19 cellular contexts compared by ENCODE assay signal in genomic region chr10:51250278-51250914, GRCh38.
"Had no signal": no experiment of that assay in that cellular context is flagged by ENCODE, and none has a peak within 500 bp of the region (broad histone marks: within the 10 kb centered on the region; RNA-seq: fewer than 3 reads in every experiment).

No MANE protein-coding gene starts in this region.

- ATAC-seq: activated naive CD4-positive, alpha-beta T cell treated with anti-CD3 and anti-CD28 coated beads, Interleukin-2, amount 50 U/mL, for 72 hours; foreskin keratinocyte; left colon; stimulated activated naive B cell treated with anti-CD40 and anti-IgM and Interleukin-4, amounts not matched to agents 10 μg/mL and 1 μg/mL and 100 μg/mL, for 72 hours had no signal

- DNase-seq: activated T-cell treated with anti-CD3 and anti-CD28 coated beads, Interleukin-2, amount 50 U/mL, for 1 hour; adrenal gland; left colon; naive B cell; retina; sigmoid colon; stimulated activated CD4-positive, alpha-beta T cell treated with anti-CD3 and anti-CD28 coated beads, Interleukin-2, amount 100 ng/mL, for 48 hours; stimulated activated CD8-positive, alpha-beta memory T cell treated with anti-CD3 and anti-CD28 coated beads, Interleukin-4, amount 100 ng/mL, for 48 hours; stimulated activated naive B cell treated with anti-CD40 and anti-IgM and Interleukin-4, amounts not matched to agents 10 μg/mL and 1 μg/mL and 100 μg/mL, for 72 hours; T-helper 9 cell; testis; trophoblast cell; uterus had no signal

- H3K9ac ChIP-seq: neural progenitor cell had no signal

- H3K4me2 ChIP-seq: neural progenitor cell had no signal

- H3K4me3 ChIP-seq: adrenal gland, breast epithelium, coronary artery, neural progenitor cell, sigmoid colon, testis, uterus had no signal

- H2AFZ ChIP-seq: neural progenitor cell had no signal

- H3K9me3 ChIP-seq: adrenal gland, breast epithelium, sigmoid colon, testis, uterus had no signal

- H3K9me3 Mint-ChIP-seq: activated naive CD4-positive, alpha-beta T cell treated with anti-CD3 and anti-CD28 coated beads, Interleukin-2, amount 50 U/mL, for 72 hours; memory B cell; naive B cell; neural progenitor cell; stimulated activated naive B cell treated with anti-CD40 and anti-IgM and Interleukin-4, amounts not matched to agents 10 μg/mL and 1 μg/mL and 100 μg/mL, for 72 hours had no signal

- H3K4me1 Mint-ChIP-seq: memory B cell; naive B cell; stimulated activated naive B cell treated with anti-CD40 and anti-IgM and Interleukin-4, amounts not matched to agents 10 μg/mL and 1 μg/mL and 100 μg/mL, for 72 hours had no signal

- H3K27ac Mint-ChIP-seq: activated naive CD4-positive, alpha-beta T cell treated with anti-CD3 and anti-CD28 coated beads, Interleukin-2, amount 50 U/mL, for 72 hours; memory B cell; naive B cell; neural progenitor cell; stimulated activated naive B cell treated with anti-CD40 and anti-IgM and Interleukin-4, amounts not matched to agents 10 μg/mL and 1 μg/mL and 100 μg/mL, for 72 hours had no signal

- H3K27me3 ChIP-seq: adrenal gland, breast epithelium, foreskin keratinocyte, neural progenitor cell, sigmoid colon, testis, uterus had no signal

- H3K27ac ChIP-seq: adrenal gland, breast epithelium, foreskin keratinocyte, neural progenitor cell, sigmoid colon, testis, uterus had no signal

- H3K36me3 ChIP-seq: adrenal gland, breast epithelium, neural progenitor cell, sigmoid colon, uterus had no signal

- H3K4me3 Mint-ChIP-seq: memory B cell; naive B cell; neural progenitor cell; stimulated activated naive B cell treated with anti-CD40 and anti-IgM and Interleukin-4, amounts not matched to agents 10 μg/mL and 1 μg/mL and 100 μg/mL, for 72 hours had no signal

- H3K36me3 Mint-ChIP-seq: activated naive CD4-positive, alpha-beta T cell treated with anti-CD3 and anti-CD28 coated beads, Interleukin-2, amount 50 U/mL, for 72 hours; memory B cell; naive B cell; neural progenitor cell; stimulated activated naive B cell treated with anti-CD40 and anti-IgM and Interleukin-4, amounts not matched to agents 10 μg/mL and 1 μg/mL and 100 μg/mL, for 72 hours had no signal

- H3K4me1 ChIP-seq: uterus had no signal
